Comparison of ENCODE assay signal across 14 cellular contexts in genomic region chr17:47736501-47737211, GRCh38. TPM values are rescaled to one million over a fixed set of nuclear protein-coding genes. Genes with fewer than 3 reads are reported as not detected.
DNase-seq lines count a peak whose midpoint lies in the region; ATAC-seq and TF ChIP-seq lines count a peak whose summit lies in the region.
"Had no signal": no experiment of that assay in that cellular context is flagged by ENCODE, and none has a peak within 500 bp of the region (broad histone marks: within the 10 kb centered on the region; RNA-seq: fewer than 3 reads in every experiment).

No MANE protein-coding gene starts in this region.

- no peaks in the 10 kb centered on the region for H3K27me3 Mint-ChIP-seq in activated T-helper 2 cell treated with anti-CD3 and anti-CD28 coated beads, Interferon-gamma antibody, Interleukin-2, Interleukin-4, amounts not matched to agents 10 μg/mL and 5 μg/mL and 100 μg/mL, durations not matched to agents 14 hours and 24 hours and 36 hours (ENCODE audit: low read depth)
- H3K27me3 Mint-ChIP-seq in neural progenitor cell (ENCODE audit: insufficient read depth, low read depth) = peaks cover 48% of the 10 kb centered on the region

- H3K9me3 ChIP-seq in BLaER1 treated with 17β-estradiol and CSF1 and Interleukin-3, amounts not matched to agents 10 nM and 100 nM (replicated peaks in 1 of 11) = no peaks in the 10 kb centered on the region
- H3K9me3 ChIP-seq in DND-41 (ENCODE audit: insufficient read depth, low read length, severe bottlenecking) = no peaks in the 10 kb centered on the region
- H3K9me3 ChIP-seq in neural progenitor cell (ENCODE audit: low read depth) = no peaks in the 10 kb centered on the region
- H3K9me3 ChIP-seq in WERI-Rb-1 (ENCODE audit: severe bottlenecking) = no peaks in the 10 kb centered on the region
- H3K9me3 ChIP-seq: BE2C, ovary had no signal

- H3K4me3 Mint-ChIP-seq in activated T-helper 2 cell treated with anti-CD3 and anti-CD28 coated beads, Interferon-gamma antibody, Interleukin-2, Interleukin-4, amounts not matched to agents 10 μg/mL and 5 μg/mL and 100 μg/mL, durations not matched to agents 14 hours and 24 hours and 36 hours (ENCODE audit: low read depth) = peak overlapping the region; percentile 100
- H3K4me3 Mint-ChIP-seq in neural progenitor cell = no peak overlapping the region
- H3K4me3 Mint-ChIP-seq: WTC11 had no signal

- no peaks in the 10 kb centered on the region for H3K9me3 Mint-ChIP-seq in activated T-helper 2 cell treated with anti-CD3 and anti-CD28 coated beads, Interferon-gamma antibody, Interleukin-2, Interleukin-4, amounts not matched to agents 10 μg/mL and 5 μg/mL and 100 μg/mL, durations not matched to agents 14 hours and 24 hours and 36 hours
- peaks cover 3% of the 10 kb centered on the region for H3K9me3 Mint-ChIP-seq in neural progenitor cell
- H3K9me3 Mint-ChIP-seq: WTC11 had no signal

- TF ChIP-seq CTCF in DND-41 (IDR thresholded peaks at IDR 0.05; ENCODE audit: borderline replicate concordance, extremely low read depth, low read length, poor library complexity, severe bottlenecking) = no peak
- no peak for TF ChIP-seq CTCF in neural progenitor cell (IDR thresholded peaks at IDR 0.05)
- no peak for TF ChIP-seq CTCF in WERI-Rb-1 (IDR thresholded peaks at IDR 0.05; ENCODE audit: low read depth, low read length)

- no peaks in the 10 kb centered on the region for H3K79me2 ChIP-seq in DND-41 (ENCODE audit: insufficient read depth, low read length)
- no peaks in the 10 kb centered on the region for H3K79me2 ChIP-seq in neural progenitor cell (ENCODE audit: low read depth)

- peak overlapping the region in 7 of 11 experiments; percentile 3 to 36 (median 11); a peak in 6 of 22 replicates for H3K4me2 ChIP-seq in BLaER1 treated with 17β-estradiol and CSF1 and Interleukin-3, amounts not matched to agents 10 nM and 100 nM
- H3K4me2 ChIP-seq in DND-41 (ENCODE audit: insufficient read depth, low read length) (no peak overlapping the region), neural progenitor cell (no peak overlapping the region)

- H2AFZ ChIP-seq in DND-41 (ENCODE audit: low read depth, low read length) (no peak overlapping the region), neural progenitor cell (replicated peaks) (no peak overlapping the region)

- intact Hi-C loops in activated T-helper 2 cell treated with anti-CD3 and anti-CD28 coated beads, Interferon-gamma antibody, Interleukin-2, Interleukin-4, amounts not matched to agents 10 μg/mL and 5 μg/mL and 100 μg/mL, durations not matched to agents 14 hours and 24 hours and 36 hours (cut with micrococcal nuclease) = no loop called here

- H3K4me1 Mint-ChIP-seq in activated T-helper 2 cell treated with anti-CD3 and anti-CD28 coated beads, Interferon-gamma antibody, Interleukin-2, Interleukin-4, amounts not matched to agents 10 μg/mL and 5 μg/mL and 100 μg/mL, durations not matched to agents 14 hours and 24 hours and 36 hours (ENCODE audit: low read depth) = peaks cover 49% of the 10 kb centered on the region
- H3K4me1 Mint-ChIP-seq in neural progenitor cell = peaks cover 9% of the 10 kb centered on the region

- H4K20me1 ChIP-seq in BLaER1 treated with 17β-estradiol and CSF1 and Interleukin-3, amounts not matched to agents 10 nM and 100 nM = peaks cover 0 to 24% (median 0%) of the 10 kb centered on the region in 11 experiments; a peak in 5 of 22 replicates
- H4K20me1 ChIP-seq in DND-41 (ENCODE audit: insufficient read depth, low read length) (peaks cover 9% of the 10 kb centered on the region), neural progenitor cell (ENCODE audit: low read depth) (peaks cover 12% of the 10 kb centered on the region)

- H3K4me1 ChIP-seq in BLaER1 treated with 17β-estradiol and CSF1 and Interleukin-3, amounts not matched to agents 10 nM and 100 nM = peaks cover 38 to 70% (median 57%) of the 10 kb centered on the region in 10 experiments
- H3K4me1 ChIP-seq in DND-41 (ENCODE audit: insufficient read depth, low read length) (peaks cover 15% of the 10 kb centered on the region), neural progenitor cell (peaks cover 5% of the 10 kb centered on the region)
- H3K4me1 ChIP-seq: BE2C had no signal

- ATAC-seq in DND-41 (ENCODE audit: insufficient read depth, low read depth) = no peak
- ATAC-seq in HG03442 (IDR thresholded peaks at IDR 0.05; ENCODE audit: unreplicated experiment) = no peak
- ATAC-seq: WTC11 had no signal

- H3K4me3 ChIP-seq in BLaER1 treated with 17β-estradiol and CSF1 and Interleukin-3, amounts not matched to agents 10 nM and 100 nM = no peak overlapping the region
- H3K4me3 ChIP-seq in DND-41 (ENCODE audit: low read depth in 1 of 2, low read length in 2 of 2) (no peak overlapping the region), neural progenitor cell (no peak overlapping the region), WERI-Rb-1 (ENCODE audit: low read depth, low read length) (no peak overlapping the region)
- H3K4me3 ChIP-seq: ovary had no signal

- peak; percentile 2 for DNase-seq in DND-41
- no peak for DNase-seq in activated T-helper 2 cell treated with anti-CD3 and anti-CD28 coated beads, Interferon-gamma antibody, Interleukin-2, Interleukin-4, amounts not matched to agents 10 μg/mL and 5 μg/mL and 100 μg/mL, durations not matched to agents 14 hours and 24 hours and 36 hours (ENCODE audit: low spot score)
- peak; percentile 39 for DNase-seq in neural progenitor cell (ENCODE audit: low spot score)
- DNase-seq in foreskin melanocyte = no peak
- no peak for DNase-seq in WERI-Rb-1
- DNase-seq: activated naive CD4-positive, alpha-beta T cell treated with Interleukin-2 at 50 U/mL for 16 hours; BE2C; foreskin fibroblast; NCI-H146; substantia nigra had no signal

- H3F3A ChIP-seq in neural progenitor cell (ENCODE audit: low read depth) = no peaks in the 10 kb centered on the region

- no peaks in the 10 kb centered on the region for H3K36me3 ChIP-seq in BLaER1 treated with 17β-estradiol and CSF1 and Interleukin-3, amounts not matched to agents 10 nM and 100 nM
- H3K36me3 ChIP-seq in DND-41 (ENCODE audit: insufficient read depth, low read length) (no peaks in the 10 kb centered on the region), neural progenitor cell (no peaks in the 10 kb centered on the region), WERI-Rb-1 (no peaks in the 10 kb centered on the region)
- H3K36me3 ChIP-seq: BE2C, ovary had no signal

- peaks cover 17 to 30% (median 23%) of the 10 kb centered on the region in 11 experiments for H3K27me3 ChIP-seq in BLaER1 treated with 17β-estradiol and CSF1 and Interleukin-3, amounts not matched to agents 10 nM and 100 nM
- H3K27me3 ChIP-seq in DND-41 (ENCODE audit: insufficient read depth, low read length, poor library complexity) (peaks cover 24% of the 10 kb centered on the region), neural progenitor cell (peaks cover 64% of the 10 kb centered on the region), WERI-Rb-1 (ENCODE audit: insufficient read depth, low read depth, severe bottlenecking) (peaks cover 12% of the 10 kb centered on the region)
- H3K27me3 ChIP-seq: ovary had no signal

- peaks cover 47% of the 10 kb centered on the region for H3K36me3 Mint-ChIP-seq in activated T-helper 2 cell treated with anti-CD3 and anti-CD28 coated beads, Interferon-gamma antibody, Interleukin-2, Interleukin-4, amounts not matched to agents 10 μg/mL and 5 μg/mL and 100 μg/mL, durations not matched to agents 14 hours and 24 hours and 36 hours (ENCODE audit: low read depth)
- H3K36me3 Mint-ChIP-seq in neural progenitor cell = no peaks in the 10 kb centered on the region
- H3K36me3 Mint-ChIP-seq: WTC11 had no signal

- peak overlapping the region; percentile 76 for H3K27ac Mint-ChIP-seq in activated T-helper 2 cell treated with anti-CD3 and anti-CD28 coated beads, Interferon-gamma antibody, Interleukin-2, Interleukin-4, amounts not matched to agents 10 μg/mL and 5 μg/mL and 100 μg/mL, durations not matched to agents 14 hours and 24 hours and 36 hours
- H3K27ac Mint-ChIP-seq in neural progenitor cell = no peak overlapping the region
- H3K27ac Mint-ChIP-seq: WTC11 had no signal

- no peak overlapping the region for H3K9ac ChIP-seq in BLaER1 treated with 17β-estradiol and CSF1 and Interleukin-3, amounts not matched to agents 10 nM and 100 nM
- H3K9ac ChIP-seq in DND-41 (ENCODE audit: low read depth, low read length) (no peak overlapping the region), neural progenitor cell (no peak overlapping the region)

- H3K27ac ChIP-seq in BLaER1 treated with 17β-estradiol and CSF1 and Interleukin-3, amounts not matched to agents 10 nM and 100 nM = no peak overlapping the region
- H3K27ac ChIP-seq in DND-41 (ENCODE audit: low read length) = no peak overlapping the region
- H3K27ac ChIP-seq in neural progenitor cell = no peak overlapping the region
- no peak overlapping the region for H3K27ac ChIP-seq in WERI-Rb-1
- H3K27ac ChIP-seq: ovary had no signal

RNA-seq across cellular contexts. Expression of gene TBX21, which starts 3.6 kb away (rescaled TPM):
- total RNA-seq in activated T-helper 2 cell treated with anti-CD3 and anti-CD28 coated beads, Interferon-gamma antibody, Interleukin-2, Interleukin-4, amounts not matched to agents 10 μg/mL and 5 μg/mL and 100 μg/mL, durations not matched to agents 14 hours and 24 hours and 36 hours = 40.4 and 40.6 TPM in 2 replicates
- total RNA-seq in neural progenitor cell (ENCODE audit: low replicate concordance) = 0.12 TPM in 1 of 2 replicates, not detected in the other

RNA-seq across cellular contexts. Expression of gene TBKBP1, which starts 42.7 kb away (rescaled TPM):
- 9.8 and 11.3 TPM in 2 replicates for total RNA-seq in activated T-helper 2 cell treated with anti-CD3 and anti-CD28 coated beads, Interferon-gamma antibody, Interleukin-2, Interleukin-4, amounts not matched to agents 10 μg/mL and 5 μg/mL and 100 μg/mL, durations not matched to agents 14 hours and 24 hours and 36 hours
- 3.0 and 21.6 TPM in 2 replicates for total RNA-seq in neural progenitor cell (ENCODE audit: low replicate concordance)

Comparison
In these comparisons a context has a peak if more than half of its experiments do, and no peak if none do; other contexts are left out.
1. H3K4me2 ChIP-seq: peak in BLaER1 treated with 17β-estradiol and CSF1 and Interleukin-3, amounts not matched to agents 10 nM and 100 nM (7 of 11); none in DND-41 (single experiment) and neural progenitor cell (single experiment).
2. DNase-seq: peak in DND-41 (single experiment) and neural progenitor cell (single experiment); none in activated T-helper 2 cell treated with anti-CD3 and anti-CD28 coated beads, Interferon-gamma antibody, Interleukin-2, Interleukin-4, amounts not matched to agents 10 μg/mL and 5 μg/mL and 100 μg/mL, durations not matched to agents 14 hours and 24 hours and 36 hours (single experiment), foreskin melanocyte (single experiment) and WERI-Rb-1 (single experiment).
3. RNA of gene TBX21, which starts 3.6 kb away (total RNA-seq): 40.4 to 40.6 TPM in activated T-helper 2 cell treated with anti-CD3 and anti-CD28 coated beads, Interferon-gamma antibody, Interleukin-2, Interleukin-4, amounts not matched to agents 10 μg/mL and 5 μg/mL and 100 μg/mL, durations not matched to agents 14 hours and 24 hours and 36 hours; 0.12 TPM in neural progenitor cell; every median in the first group is over 10 times any median in the second.